ENCODE assay signal across 1 cellular context in the genomic region with DNA sequence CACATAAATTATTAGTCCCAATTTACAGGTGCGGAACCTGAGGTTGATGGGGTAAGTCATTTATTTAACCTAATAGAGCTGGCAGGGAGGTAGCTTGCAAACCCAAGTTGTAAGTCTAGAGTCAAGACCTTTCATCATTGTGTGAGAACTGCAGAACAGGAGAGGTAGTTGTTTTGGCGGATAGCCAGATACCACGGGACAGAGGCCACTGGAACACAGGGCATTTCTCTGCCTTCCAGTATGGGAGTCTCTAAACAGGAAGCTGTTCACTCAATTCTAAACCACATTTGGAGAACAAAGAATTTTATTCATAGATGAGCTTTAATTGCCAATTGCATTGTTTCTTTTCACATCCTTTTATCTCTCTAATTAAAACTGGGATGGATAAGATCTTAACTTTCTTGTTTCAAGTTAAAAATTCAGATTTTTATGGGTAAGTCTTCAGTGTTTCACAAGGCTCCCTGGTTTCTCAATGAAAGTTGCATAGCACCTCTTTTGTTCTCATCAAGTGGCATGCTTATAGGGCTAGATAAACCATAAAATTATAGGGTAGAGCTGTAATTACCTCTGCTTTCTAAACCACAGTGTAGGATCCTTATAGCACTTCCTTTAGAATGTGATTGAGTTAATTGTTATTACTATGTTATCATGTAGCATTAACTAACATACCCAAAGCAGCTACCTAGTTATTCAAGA.
TF ChIP-seq lines count a peak whose summit lies in the region.

No MANE protein-coding gene starts in this region.

TF ChIP-seq in GM23338, 12 proteins besides CTCF, POLR2A, EP300 and RAD21:
- TF ChIP-seq REST (IDR thresholded peaks at IDR 0.05; ENCODE audit: unreplicated experiment) (no peak), JUNB (IDR thresholded peaks at IDR 0.05; ENCODE audit: unreplicated experiment) (no peak)
